Comparison of ENCODE assay signal across 23 cellular contexts in genomic region chr16:8645141-8645521, GRCh38. TPM values are rescaled to one million over a fixed set of nuclear protein-coding genes. Genes with fewer than 3 reads are reported as not detected.
DNase-seq lines count a peak whose midpoint lies in the region; ATAC-seq and TF ChIP-seq lines count a peak whose summit lies in the region.
"Had no signal": no experiment of that assay in that cellular context is flagged by ENCODE, and none has a peak within 500 bp of the region (broad histone marks: within the 10 kb centered on the region; RNA-seq: fewer than 3 reads in every experiment).

No MANE protein-coding gene starts in this region.

- H3K4me1 Mint-ChIP-seq in T-helper 1 cell treated with Interleukin-12 subunit alpha and Interleukin-12 subunit beta and Interleukin-4 antibody, amounts not matched to agents 30 μg/mL and 1 μg/mL, for 36 hours (ENCODE audit: low read depth), result peaks cover 11% of the 10 kb centered on the region
- peaks cover 9 to 20% (median 14%) of the 10 kb centered on the region in 3 donors for H3K4me1 Mint-ChIP-seq in CD8-positive, alpha-beta memory T cell
- H3K4me1 Mint-ChIP-seq in naive thymus-derived CD8-positive, alpha-beta T cell, result peaks cover 11 to 17% (median 16%) of the 10 kb centered on the region in 4 donors

- intact Hi-C loops in vagina (cut with DNase I), result no loop called here

- H3K4me3 ChIP-seq in CD8-positive, alpha-beta memory T cell (ENCODE audit: low read length), result no peak overlapping the region
- H3K4me3 ChIP-seq in smooth muscle cell (no peak overlapping the region), vagina (no peak overlapping the region)
- H3K4me3 ChIP-seq: body of pancreas, coronary artery, gastroesophageal sphincter, pancreas, thyroid gland had no signal

- H3K4me3 Mint-ChIP-seq in T-helper 1 cell treated with Interleukin-12 subunit alpha and Interleukin-12 subunit beta and Interleukin-4 antibody, amounts not matched to agents 30 μg/mL and 1 μg/mL, for 36 hours, result no peak overlapping the region
- no peak overlapping the region for H3K4me3 Mint-ChIP-seq in CD8-positive, alpha-beta memory T cell
- H3K4me3 Mint-ChIP-seq in naive thymus-derived CD8-positive, alpha-beta T cell, result peak overlapping the region in 3 of 10 donors; percentile 39 to 58 (median 55)

- TF ChIP-seq POLR2A in vagina (IDR thresholded peaks at IDR 0.05), result no peak

- no peaks in the 10 kb centered on the region for H3K27me3 Mint-ChIP-seq in T-helper 1 cell treated with Interleukin-12 subunit alpha and Interleukin-12 subunit beta and Interleukin-4 antibody, amounts not matched to agents 30 μg/mL and 1 μg/mL, for 36 hours (ENCODE audit: low read depth)
- no peaks in the 10 kb centered on the region for H3K27me3 Mint-ChIP-seq in CD8-positive, alpha-beta memory T cell
- no peaks in the 10 kb centered on the region for H3K27me3 Mint-ChIP-seq in naive thymus-derived CD8-positive, alpha-beta T cell

- H3K27me3 ChIP-seq in CD8-positive, alpha-beta memory T cell (ENCODE audit: insufficient read depth, low read length, poor library complexity, severe bottlenecking), result no peaks in the 10 kb centered on the region
- H3K27me3 ChIP-seq in smooth muscle cell (ENCODE audit: low read depth) (no peaks in the 10 kb centered on the region), vagina (no peaks in the 10 kb centered on the region)
- H3K27me3 ChIP-seq: body of pancreas, gastroesophageal sphincter, pancreas, thyroid gland had no signal

- H3K27ac ChIP-seq in CD8-positive, alpha-beta memory T cell (ENCODE audit: low read depth, low read length), result no peak overlapping the region
- H3K27ac ChIP-seq in smooth muscle cell (ENCODE audit: low read depth), result no peak overlapping the region
- no peak overlapping the region for H3K27ac ChIP-seq in vagina
- H3K27ac ChIP-seq: 22Rv1, thyroid gland had no signal

- peaks cover 52% of the 10 kb centered on the region for H3K36me3 Mint-ChIP-seq in T-helper 1 cell treated with Interleukin-12 subunit alpha and Interleukin-12 subunit beta and Interleukin-4 antibody, amounts not matched to agents 30 μg/mL and 1 μg/mL, for 36 hours (ENCODE audit: low read depth)
- H3K36me3 Mint-ChIP-seq in CD8-positive, alpha-beta memory T cell, result peaks cover 31 to 82% (median 38%) of the 10 kb centered on the region in 3 donors
- H3K36me3 Mint-ChIP-seq in activated naive CD4-positive, alpha-beta T cell treated with anti-CD3 and anti-CD28 coated beads, Interleukin-2, amount 50 U/mL, for 72 hours, result peaks cover 29 to 35% of the 10 kb centered on the region in 2 donors
- H3K36me3 Mint-ChIP-seq in naive thymus-derived CD8-positive, alpha-beta T cell, result peaks cover 22 to 79% (median 29%) of the 10 kb centered on the region in 3 donors

- DNase-seq in T-helper 1 cell (no peak), smooth muscle cell (lab: John Stamatoyannopoulos, UW; ENCODE audit: unreplicated experiment) (no peak), vagina (ENCODE audit: extremely low spot score in 2 of 2) (no peak)
- DNase-seq in CD8-positive, alpha-beta memory T cell, result no peak
- no peak for DNase-seq in activated naive CD4-positive, alpha-beta T cell treated with anti-CD3 and anti-CD28 coated beads, Interleukin-2, amount 50 U/mL, for 72 hours (ENCODE audit: low spot score in 2 of 2)
- no peak for DNase-seq in naive thymus-derived CD8-positive, alpha-beta T cell
- DNase-seq: activated CD4-positive, alpha-beta T cell treated with anti-CD3 and anti-CD28 coated beads, Interleukin-2, amount 50 U/mL, for 4 hours; activated effector memory CD4-positive, alpha-beta T cell treated with Interleukin-2 at 50 U/mL for 16 hours; DND-41; GOT3; IMR-90; MM.1S; NCI-H2081; NCI-H524; thyroid gland had no signal

- no peaks in the 10 kb centered on the region for H3K9me3 Mint-ChIP-seq in T-helper 1 cell treated with Interleukin-12 subunit alpha and Interleukin-12 subunit beta and Interleukin-4 antibody, amounts not matched to agents 30 μg/mL and 1 μg/mL, for 36 hours
- H3K9me3 Mint-ChIP-seq in CD8-positive, alpha-beta memory T cell, result no peaks in the 10 kb centered on the region
- no peaks in the 10 kb centered on the region for H3K9me3 Mint-ChIP-seq in activated naive CD4-positive, alpha-beta T cell treated with anti-CD3 and anti-CD28 coated beads, Interleukin-2, amount 50 U/mL, for 72 hours
- no peaks in the 10 kb centered on the region for H3K9me3 Mint-ChIP-seq in naive thymus-derived CD8-positive, alpha-beta T cell

- peak overlapping the region; percentile 72 for H3K27ac Mint-ChIP-seq in T-helper 1 cell treated with Interleukin-12 subunit alpha and Interleukin-12 subunit beta and Interleukin-4 antibody, amounts not matched to agents 30 μg/mL and 1 μg/mL, for 36 hours
- H3K27ac Mint-ChIP-seq in CD8-positive, alpha-beta memory T cell, result peak overlapping the region in 7 of 8 donors; percentile 10 to 89 (median 82)
- H3K27ac Mint-ChIP-seq in activated naive CD4-positive, alpha-beta T cell treated with anti-CD3 and anti-CD28 coated beads, Interleukin-2, amount 50 U/mL, for 72 hours, result peak overlapping the region; percentile 1 to 92
- H3K27ac Mint-ChIP-seq in naive thymus-derived CD8-positive, alpha-beta T cell, result peak overlapping the region; percentile 15 to 97 (median 84)

- CTCF ChIA-PET in CD8-positive, alpha-beta memory T cell (lab: Charles Lee), result no interaction called here

- POLR2A ChIA-PET in CD8-positive, alpha-beta memory T cell (lab: Charles Lee), result no interaction called here
- POLR2A ChIA-PET in naive thymus-derived CD8-positive, alpha-beta T cell (lab: Charles Lee), result no interaction called here

- no peaks in the 10 kb centered on the region for H3K4me1 ChIP-seq in CD8-positive, alpha-beta memory T cell (ENCODE audit: insufficient read depth, low read length)
- no peaks in the 10 kb centered on the region for H3K4me1 ChIP-seq in smooth muscle cell (ENCODE audit: low read depth)
- H3K4me1 ChIP-seq in vagina, result no peaks in the 10 kb centered on the region
- H3K4me1 ChIP-seq: body of pancreas, gastroesophageal sphincter, pancreas, thyroid gland had no signal

- no peak overlapping the region for H2AFZ ChIP-seq in smooth muscle cell (ENCODE audit: low read depth)

- no peak for ATAC-seq in activated naive CD4-positive, alpha-beta T cell treated with anti-CD3 and anti-CD28 coated beads, Interleukin-2, amount 50 U/mL, for 72 hours
- no peak for ATAC-seq in naive thymus-derived CD8-positive, alpha-beta T cell
- ATAC-seq in HG03280 (IDR thresholded peaks at IDR 0.05; ENCODE audit: unreplicated experiment), result no peak
- ATAC-seq: body of pancreas had no signal

- H3K79me2 ChIP-seq in smooth muscle cell (ENCODE audit: low read depth), result no peaks in the 10 kb centered on the region

- H3K9ac ChIP-seq in smooth muscle cell (ENCODE audit: low read depth), result no peak overlapping the region

- 88% methylated on average over 11 of the region's 11 CpGs for WGBS in smooth muscle cell (ENCODE audit: low lambda C conversion rate)

- no peak for TF ChIP-seq CTCF in smooth muscle cell (IDR thresholded peaks at IDR 0.05; ENCODE audit: borderline replicate concordance, insufficient read depth, poor library complexity, severe bottlenecking)
- TF ChIP-seq CTCF in vagina (IDR thresholded peaks at IDR 0.05), result no peak

- no peaks in the 10 kb centered on the region for H4K20me1 ChIP-seq in smooth muscle cell (ENCODE audit: low read depth)

- H3K36me3 ChIP-seq in CD8-positive, alpha-beta memory T cell (ENCODE audit: insufficient read depth, low read length), result peaks cover 30% of the 10 kb centered on the region
- H3K36me3 ChIP-seq in smooth muscle cell (ENCODE audit: low read depth) (peaks cover 3% of the 10 kb centered on the region), vagina (peaks cover 0 to 60% of the 10 kb centered on the region in 2 donors)

- H3K9me3 ChIP-seq in CD8-positive, alpha-beta memory T cell (ENCODE audit: low read length), result no peaks in the 10 kb centered on the region
- no peaks in the 10 kb centered on the region for H3K9me3 ChIP-seq in smooth muscle cell (replicated peaks; ENCODE audit: low read depth)
- no peaks in the 10 kb centered on the region for H3K9me3 ChIP-seq in vagina
- H3K9me3 ChIP-seq: body of pancreas, gastroesophageal sphincter, pancreas, thyroid gland had no signal

- no peak overlapping the region for H3K4me2 ChIP-seq in smooth muscle cell

- no peaks in the 10 kb centered on the region for H3F3A ChIP-seq in smooth muscle cell (ENCODE audit: low read depth)

RNA-seq across cellular contexts. Expression of gene METTL22, which starts 23.6 kb away (rescaled TPM):
- 10 to 100 TPM; 21.3 to 24.1 TPM for total RNA-seq in CD8-positive, alpha-beta memory T cell
- polyA plus RNA-seq in CD8-positive, alpha-beta memory T cell, result 10.8 TPM
- total RNA-seq in activated naive CD4-positive, alpha-beta T cell treated with anti-CD3 and anti-CD28 coated beads, Interleukin-2, amount 50 U/mL, for 72 hours, result 10 to 100 TPM; 38.9 to 50.7 TPM
- 10 to 100 TPM; 49.6 to 52.2 TPM for total RNA-seq in naive thymus-derived CD8-positive, alpha-beta T cell
- 10 to 100 TPM in 2 of 3 donors, 1 to 10 TPM in 1; 6.9 to 12.7 (median 11.1) TPM for polyA plus RNA-seq in naive thymus-derived CD8-positive, alpha-beta T cell
- total RNA-seq in smooth muscle cell, result 19.2 and 21.2 TPM in 2 replicates
- polyA plus RNA-seq in smooth muscle cell, result 33.0 and 37.4 TPM in 2 replicates
- 40.0 TPM for total RNA-seq in vagina

RNA-seq across cellular contexts. Expression of gene ABAT, which starts 29.3 kb away (rescaled TPM):
- total RNA-seq in CD8-positive, alpha-beta memory T cell, result 10 to 100 TPM in 1 of 2 experiments, 1 to 10 TPM in 1; 9.8 to 10.1 TPM
- polyA plus RNA-seq in CD8-positive, alpha-beta memory T cell, result 3.0 TPM
- 1 to 10 TPM; 3.5 to 8.7 TPM for total RNA-seq in activated naive CD4-positive, alpha-beta T cell treated with anti-CD3 and anti-CD28 coated beads, Interleukin-2, amount 50 U/mL, for 72 hours
- 1 to 10 TPM; 10.0 TPM for total RNA-seq in naive thymus-derived CD8-positive, alpha-beta T cell
- polyA plus RNA-seq in naive thymus-derived CD8-positive, alpha-beta T cell, result 1 to 10 TPM; 1.7 to 2.4 (median 1.7) TPM
- total RNA-seq in smooth muscle cell (9.2 and 11.9 TPM in 2 replicates), vagina (3.9 TPM)
- 10.6 and 11.3 TPM in 2 replicates for polyA plus RNA-seq in smooth muscle cell

RNA-seq across cellular contexts. Expression of gene TMEM114, which starts 54.8 kb away (rescaled TPM):
- total RNA-seq in CD8-positive, alpha-beta memory T cell, result not detected
- polyA plus RNA-seq in CD8-positive, alpha-beta memory T cell, result not detected
- total RNA-seq in activated naive CD4-positive, alpha-beta T cell treated with anti-CD3 and anti-CD28 coated beads, Interleukin-2, amount 50 U/mL, for 72 hours, result not detected
- total RNA-seq in naive thymus-derived CD8-positive, alpha-beta T cell, result not detected
- not detected for polyA plus RNA-seq in naive thymus-derived CD8-positive, alpha-beta T cell
- not detected in 2 replicates for total RNA-seq in smooth muscle cell
- not detected in 2 replicates for polyA plus RNA-seq in smooth muscle cell
- total RNA-seq in vagina, result not detected
- total RNA-seq: body of pancreas, gastroesophageal sphincter, IMR-90, left lobe of liver, pancreas, thyroid gland had no signal
- polyA plus RNA-seq: IMR-90, pancreas had no signal
